ENCODE assay signal across 27 cellular contexts in the genomic region with DNA sequence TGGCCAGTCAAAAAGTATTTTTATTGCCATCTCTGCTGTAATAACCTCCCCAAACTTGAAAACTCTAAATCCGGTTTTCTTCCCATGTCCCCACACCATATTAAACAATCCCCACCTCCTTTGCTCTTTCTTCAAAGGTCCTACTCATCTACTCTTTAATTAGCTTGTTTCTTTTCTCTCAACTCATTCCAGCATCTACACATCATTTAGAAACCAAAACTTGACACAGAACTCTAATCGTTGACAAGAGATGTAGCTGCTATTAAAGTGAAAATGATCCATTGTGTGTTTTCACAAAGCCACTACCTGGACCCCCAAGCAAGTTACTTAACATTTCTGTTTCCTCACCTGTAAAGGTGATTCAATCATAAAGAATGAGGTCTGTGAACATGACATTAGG.
DNase-seq lines count a peak whose midpoint lies in the region; ATAC-seq and TF ChIP-seq lines count a peak whose summit lies in the region.
"Had no signal": no experiment of that assay in that cellular context is flagged by ENCODE, and none has a peak within 500 bp of the region (broad histone marks: within the 10 kb centered on the region; RNA-seq: fewer than 3 reads in every experiment).

No MANE protein-coding gene starts in this region.

- DNase-seq in breast epithelium (ENCODE audit: low spot score in 2 of 2), result no peak
- DNase-seq in mammary epithelial cell, result no peak
- DNase-seq in chondrocyte (ENCODE audit: low spot score), result no peak
- no peak for DNase-seq in transverse colon
- DNase-seq in NCI-H187 (lab: John Stamatoyannopoulos, UW), result no peak
- DNase-seq in activated effector memory CD4-positive, alpha-beta T cell treated with Interleukin-2 at 50 U/mL for 16 hours, result no peak
- no peak for DNase-seq in NCI-H2029 (lab: John Stamatoyannopoulos, UW)
- DNase-seq: 8988T; activated CD4-positive, alpha-beta T cell treated with anti-CD3 and anti-CD28 coated beads for 1 hour; activated CD8-positive, alpha-beta memory T cell treated with anti-CD3 and anti-CD28 coated beads for 24 hours; activated naive CD4-positive, alpha-beta T cell treated with anti-CD3 and anti-CD28 coated beads, Interleukin-2, amount 10 ng/mL, durations not matched to agents 7 days and 5 days; activated T-cell treated with anti-CD3 and anti-CD28 coated beads, Interleukin-2, amount 50 U/mL, for 4 hours; aorta; DMS79; kidney; MG63; naive B cell; NCI-H146; NCI-H69; OCI-M1; SHP77 had no signal

- no TSS peak for BruUV-seq in mammary epithelial cell (replicated peaks; lab: Mats Ljungman, UMichigan)

- TF ChIP-seq CTCF in breast epithelium (IDR thresholded peaks at IDR 0.05) (no peak), mammary epithelial cell (conservative IDR thresholded peaks at IDR 0.05 in 1 of 2, IDR thresholded peaks at IDR 0.05 in 1 of 2; ENCODE audit: extremely low read depth in 1 of 2, insufficient read depth in 1 of 2, low read depth in 1 of 2, low read length in 2 of 2) (no peak), chondrocyte (IDR thresholded peaks at IDR 0.05) (no peak), transverse colon (IDR thresholded peaks at IDR 0.05) (no peak)

- H3K9me3 ChIP-seq in breast epithelium, result no peaks in the 10 kb centered on the region
- no peaks in the 10 kb centered on the region for H3K9me3 ChIP-seq in mammary epithelial cell (replicated peaks; ENCODE audit: insufficient read depth, low read length)
- no peaks in the 10 kb centered on the region for H3K9me3 ChIP-seq in transverse colon
- H3K9me3 ChIP-seq: MG63 had no signal

- H3K79me2 ChIP-seq in mammary epithelial cell (ENCODE audit: insufficient read depth, low read length), result no peaks in the 10 kb centered on the region
- H3K79me2 ChIP-seq: parathyroid adenoma had no signal

- no peak overlapping the region for H3K4me3 Mint-ChIP-seq in chondrocyte (ENCODE audit: unreplicated experiment)
- H3K4me3 Mint-ChIP-seq: activated naive CD4-positive, alpha-beta T cell treated with anti-CD3 and anti-CD28 coated beads, Interleukin-2, amount 10 ng/mL, durations not matched to agents 7 days and 5 days; activated T-cell treated with anti-CD3 and anti-CD28 coated beads, Interleukin-2, amount 50 U/mL, for 4 hours; B cell; central memory CD8-positive, alpha-beta T cell; memory B cell; naive B cell; type B pancreatic cell had no signal

- H4K20me1 ChIP-seq in mammary epithelial cell (ENCODE audit: insufficient read depth, low read length), result no peaks in the 10 kb centered on the region

- TF ChIP-seq POLR2A in breast epithelium (IDR thresholded peaks at IDR 0.05) (no peak), transverse colon (IDR thresholded peaks at IDR 0.05) (no peak)

- dilution Hi-C loops in mammary epithelial cell (cut with HindIII; ENCODE audit: low sequenced_read_pairs), result loop anchor here (5.0 kb wide), 1 partner anchor 47 kb away; no protein-coding TSS in a partner anchor

- H3K4me3 ChIP-seq in breast epithelium (no peak overlapping the region), mammary epithelial cell (replicated peaks in 1 of 3; ENCODE audit: insufficient read depth in 1 of 3, low read depth in 2 of 3, low read length in 3 of 3) (no peak overlapping the region), transverse colon (no peak overlapping the region)
- H3K4me3 ChIP-seq: MG63 had no signal

- peaks cover 8% of the 10 kb centered on the region for H3K9me3 Mint-ChIP-seq in chondrocyte (ENCODE audit: low read depth)
- H3K9me3 Mint-ChIP-seq: activated naive CD4-positive, alpha-beta T cell treated with anti-CD3 and anti-CD28 coated beads, Interleukin-2, amount 10 ng/mL, durations not matched to agents 7 days and 5 days; activated T-cell treated with anti-CD3 and anti-CD28 coated beads, Interleukin-2, amount 50 U/mL, for 4 hours; central memory CD8-positive, alpha-beta T cell; memory B cell; naive B cell; type B pancreatic cell had no signal

- no peaks in the 10 kb centered on the region for H3K27me3 Mint-ChIP-seq in chondrocyte (ENCODE audit: low read depth)

- peak overlapping the region; percentile 18 for H3K27ac Mint-ChIP-seq in chondrocyte (ENCODE audit: unreplicated experiment)
- H3K27ac Mint-ChIP-seq: activated naive CD4-positive, alpha-beta T cell treated with anti-CD3 and anti-CD28 coated beads, Interleukin-2, amount 10 ng/mL, durations not matched to agents 7 days and 5 days; B cell; memory B cell; type B pancreatic cell had no signal

- H3K4me1 ChIP-seq in breast epithelium (peaks cover 0 to 9% of the 10 kb centered on the region in 2 donors), mammary epithelial cell (ENCODE audit: insufficient read depth, low read length) (no peaks in the 10 kb centered on the region), transverse colon (peaks cover 1 to 35% (median 13%) of the 10 kb centered on the region in 4 donors)

- H2AFZ ChIP-seq in mammary epithelial cell (ENCODE audit: low read depth, low read length), result no peak overlapping the region
- H2AFZ ChIP-seq: parathyroid adenoma had no signal

- peaks cover 51% of the 10 kb centered on the region for H3K4me1 Mint-ChIP-seq in chondrocyte (ENCODE audit: low read depth)
- H3K4me1 Mint-ChIP-seq: activated naive CD4-positive, alpha-beta T cell treated with anti-CD3 and anti-CD28 coated beads, Interleukin-2, amount 10 ng/mL, durations not matched to agents 7 days and 5 days; B cell; central memory CD8-positive, alpha-beta T cell; naive B cell had no signal

- H3K27me3 ChIP-seq in breast epithelium (no peaks in the 10 kb centered on the region), mammary epithelial cell (ENCODE audit: insufficient read depth, low read length) (peaks cover 5% of the 10 kb centered on the region), transverse colon (no peaks in the 10 kb centered on the region)

- peak; percentile 62 for ATAC-seq in HG02885 (IDR thresholded peaks at IDR 0.05; ENCODE audit: poor library complexity, unreplicated experiment)
- ATAC-seq: activated T-cell treated with anti-CD3 and anti-CD28 coated beads, Interleukin-2, amount 50 U/mL, for 4 hours had no signal

- CTCF ChIA-PET in mammary epithelial cell (lab: Charles Lee; ENCODE audit: low non-redundant PET), result no interaction called here

- peak overlapping the region; percentile 34 to 77 for H3K27ac ChIP-seq in breast epithelium
- H3K27ac ChIP-seq in mammary epithelial cell (ENCODE audit: insufficient read depth, low read depth, low read length), result no peak overlapping the region
- H3K27ac ChIP-seq in transverse colon, result peak overlapping the region; percentile 59 to 80 (median 72)
- H3K27ac ChIP-seq: parathyroid adenoma had no signal

- H3K9ac ChIP-seq in mammary epithelial cell (ENCODE audit: insufficient read depth, low read length), result no peak overlapping the region
- H3K9ac ChIP-seq: parathyroid adenoma had no signal

- 11% methylated on average over 2 of the region's 2 CpGs for WGBS in mammary epithelial cell (ENCODE audit: low coverage, missing lambda C conversion rate)
- 24 to 38% methylated on average over 2 of the region's 2 CpGs for WGBS in transverse colon (ENCODE audit: low coverage in 1 of 2), 2 donors

- in situ Hi-C loops in mammary epithelial cell (cut with MboI; ENCODE audit: low sequenced_read_pairs in 2 of 2), result no loop called here
- in situ Hi-C loops in transverse colon (cut with MboI; ENCODE audit: low pct_ligation_motif_present in 1 of 4, low pct_unique_long_range_greater_than_20kb in 1 of 4, low sequenced_read_pairs in 3 of 4), result loop anchor here in 1 of 4 donors (25.0 kb wide), 1 partner anchor 173 kb away; no protein-coding TSS in a partner anchor

- H3K4me2 ChIP-seq in mammary epithelial cell (ENCODE audit: insufficient read depth, low read depth, low read length), result no peak overlapping the region

- no peaks in the 10 kb centered on the region for H3K36me3 ChIP-seq in breast epithelium
- H3K36me3 ChIP-seq in mammary epithelial cell (ENCODE audit: insufficient read depth, low read length), result no peaks in the 10 kb centered on the region
- no peaks in the 10 kb centered on the region for H3K36me3 ChIP-seq in transverse colon
- H3K36me3 ChIP-seq: MG63 had no signal

- intact Hi-C loops in breast epithelium (cut with DNase I; ENCODE audit: low total_unique reads), result no loop called here
- intact Hi-C loops in mammary epithelial cell (cut with micrococcal nuclease), result no loop called here
- intact Hi-C loops in transverse colon (cut with DNase I; ENCODE audit: low total_unique reads), result loop anchor here (5.0 to 10.0 kb wide), 3 partner anchors 90 to 272 kb away; no protein-coding TSS in a partner anchor

- TF ChIP-seq EP300 in transverse colon (IDR thresholded peaks at IDR 0.05; ENCODE audit: low read depth), result no peak

- H3K36me3 Mint-ChIP-seq in chondrocyte (ENCODE audit: low read depth), result peaks cover 4% of the 10 kb centered on the region
- H3K36me3 Mint-ChIP-seq: activated naive CD4-positive, alpha-beta T cell treated with anti-CD3 and anti-CD28 coated beads, Interleukin-2, amount 10 ng/mL, durations not matched to agents 7 days and 5 days; memory B cell; type B pancreatic cell had no signal
